In genomic region chr3:24604215-24604614, GRCh38 we compare ENCODE assay signal across 21 cellular contexts.
"Had no signal": no experiment of that assay in that cellular context is flagged by ENCODE, and none has a peak within 500 bp of the region (broad histone marks: within the 10 kb centered on the region; RNA-seq: fewer than 3 reads in every experiment).

No MANE protein-coding gene starts in this region.

- H3K9me3 Mint-ChIP-seq: activated CD4-positive, alpha-beta T cell treated with anti-CD3 and anti-CD28 coated beads, Interleukin-2, amount 10 ng/mL, durations not matched to agents 7 days and 5 days; activated T-cell treated with anti-CD3 and anti-CD28 coated beads, Interleukin-2, amount 50 U/mL, for 4 hours had no signal

- H3K4me3 Mint-ChIP-seq: activated CD4-positive, alpha-beta memory T cell treated with anti-CD3 and anti-CD28 coated beads for 36 hours; activated CD4-positive, alpha-beta T cell treated with anti-CD3 and anti-CD28 coated beads, Interleukin-2, amount 10 ng/mL, durations not matched to agents 7 days and 5 days; activated naive CD8-positive, alpha-beta T cell; activated T-cell treated with anti-CD3 and anti-CD28 coated beads, Interleukin-2, amount 50 U/mL, for 4 hours; brain; central memory CD8-positive, alpha-beta T cell; T-helper 17 cell had no signal

- H3K4me1 Mint-ChIP-seq: activated CD4-positive, alpha-beta T cell treated with anti-CD3 and anti-CD28 coated beads, Interleukin-2, amount 10 ng/mL, durations not matched to agents 7 days and 5 days; central memory CD8-positive, alpha-beta T cell; T-helper 17 cell had no signal

- H3K27ac Mint-ChIP-seq: activated CD4-positive, alpha-beta memory T cell treated with anti-CD3 and anti-CD28 coated beads for 36 hours; activated CD4-positive, alpha-beta T cell treated with anti-CD3 and anti-CD28 coated beads, Interleukin-2, amount 10 ng/mL, durations not matched to agents 7 days and 5 days; activated naive CD8-positive, alpha-beta T cell; T-helper 17 cell had no signal

- H3K36me3 Mint-ChIP-seq: activated CD4-positive, alpha-beta memory T cell treated with anti-CD3 and anti-CD28 coated beads for 36 hours; activated naive CD8-positive, alpha-beta T cell; brain had no signal

- DNase-seq: activated CD4-positive, alpha-beta memory T cell treated with anti-CD3 and anti-CD28 coated beads for 36 hours; activated CD4-positive, alpha-beta T cell treated with anti-CD3 and anti-CD28 coated beads, Interleukin-2, amount 10 ng/mL, durations not matched to agents 7 days and 5 days; activated CD4-positive, CD25-positive, alpha-beta regulatory T cell; activated CD8-positive, alpha-beta memory T cell treated with anti-CD3 and anti-CD28 coated beads for 24 hours; activated effector memory CD4-positive, alpha-beta T cell treated with anti-CD3 and anti-CD28 coated beads, Interleukin-2, amount 50 U/mL, for 16 hours; activated naive CD4-positive, alpha-beta T cell treated with Interleukin-2 at 50 U/mL for 16 hours; activated T-cell treated with anti-CD3 and anti-CD28 coated beads, Interleukin-2, amount 50 U/mL, for 4 hours; amygdala; KG1; NCI-H1092; NCI-H1417; NCI-H1930; NCI-H2107; NCI-H510A treated with DMSO at 0.1 percent for 48 hours; NCI-H69; SIG-M5; T-helper 17 cell; T-helper 9 cell had no signal

- ATAC-seq: activated T-cell treated with anti-CD3 and anti-CD28 coated beads, Interleukin-2, amount 50 U/mL, for 4 hours; T-helper 17 cell had no signal

- H3K27me3 Mint-ChIP-seq: activated CD4-positive, alpha-beta memory T cell treated with anti-CD3 and anti-CD28 coated beads for 36 hours; activated CD4-positive, alpha-beta T cell treated with anti-CD3 and anti-CD28 coated beads, Interleukin-2, amount 10 ng/mL, durations not matched to agents 7 days and 5 days; activated naive CD8-positive, alpha-beta T cell; brain; central memory CD8-positive, alpha-beta T cell; T-helper 17 cell had no signal
